33 cellular contexts compared by ENCODE assay signal in the genomic region with DNA sequence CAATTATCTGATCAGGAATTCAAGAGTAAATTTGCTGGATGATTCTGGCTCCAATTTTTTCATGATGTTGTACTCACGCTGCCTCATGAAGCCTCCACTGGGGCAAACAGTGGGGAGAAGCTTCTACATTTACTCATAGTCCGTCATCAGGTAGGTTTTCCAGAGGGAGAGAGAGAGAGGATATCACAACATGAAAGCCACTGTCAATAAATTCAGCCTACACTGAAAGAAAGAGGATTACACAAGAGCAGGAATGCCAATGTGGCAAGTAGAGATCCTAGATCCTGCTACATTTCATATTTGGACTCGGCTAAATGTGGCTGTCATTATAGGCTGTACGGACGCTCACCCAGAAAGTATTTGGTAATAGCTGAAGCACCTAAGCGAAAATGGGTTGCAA.
DNase-seq lines count a peak whose midpoint lies in the region; ATAC-seq and TF ChIP-seq lines count a peak whose summit lies in the region.
"Had no signal": no experiment of that assay in that cellular context is flagged by ENCODE, and none has a peak within 500 bp of the region (broad histone marks: within the 10 kb centered on the region; RNA-seq: fewer than 3 reads in every experiment).

No MANE protein-coding gene starts in this region.

- no peaks in the 10 kb centered on the region for H3K9me3 ChIP-seq in RWPE2 (ENCODE audit: severe bottlenecking)
- H3K9me3 ChIP-seq: BLaER1 treated with 17β-estradiol and CSF1 and Interleukin-3, amounts not matched to agents 10 nM and 100 nM; Caco-2; neutrophil; psoas muscle; thoracic aorta; uterus had no signal

- H3K36me3 ChIP-seq in RWPE2 (ENCODE audit: low read depth): no peaks in the 10 kb centered on the region
- H3K36me3 ChIP-seq: BLaER1 treated with 17β-estradiol and CSF1 and Interleukin-3, amounts not matched to agents 10 nM and 100 nM; cardiac muscle cell; neutrophil; SJSA1; thoracic aorta; uterus had no signal

- TF ChIP-seq CTCF in RWPE2 (IDR thresholded peaks at IDR 0.05; ENCODE audit: poor library complexity, severe bottlenecking): no peak

- H3K27ac ChIP-seq in RWPE2 (ENCODE audit: poor library complexity, severe bottlenecking): peak overlapping the region; percentile 92
- H3K27ac ChIP-seq: BLaER1 treated with 17β-estradiol and CSF1 and Interleukin-3, amounts not matched to agents 10 nM and 100 nM; cardiac muscle cell; neutrophil; psoas muscle; SJSA1; thoracic aorta; uterus had no signal

- no peaks in the 10 kb centered on the region for H3K27me3 ChIP-seq in RWPE2 (ENCODE audit: insufficient read depth, poor library complexity, severe bottlenecking)
- H3K27me3 ChIP-seq: BLaER1 treated with 17β-estradiol and CSF1 and Interleukin-3, amounts not matched to agents 10 nM and 100 nM; cardiac muscle cell; neutrophil; SJSA1; uterus had no signal

- no peaks in the 10 kb centered on the region for H3K36me3 Mint-ChIP-seq in activated CD4-positive, alpha-beta T cell treated with anti-CD3 and anti-CD28 coated beads, Interleukin-2, amount 10 ng/mL, durations not matched to agents 24 days and 14 days (ENCODE audit: low read depth)
- H3K36me3 Mint-ChIP-seq: activated naive CD4-positive, alpha-beta T cell treated with anti-CD3 and anti-CD28 coated beads, Interleukin-2, amount 50 U/mL, for 72 hours; immature natural killer cell had no signal

- no peaks in the 10 kb centered on the region for H3K9me3 Mint-ChIP-seq in activated CD4-positive, alpha-beta T cell treated with anti-CD3 and anti-CD28 coated beads, Interleukin-2, amount 10 ng/mL, durations not matched to agents 24 days and 14 days
- H3K9me3 Mint-ChIP-seq: endodermal cell had no signal

- H3K27me3 Mint-ChIP-seq in activated CD4-positive, alpha-beta T cell treated with anti-CD3 and anti-CD28 coated beads, Interleukin-2, amount 10 ng/mL, durations not matched to agents 24 days and 14 days: no peaks in the 10 kb centered on the region

- H3K4me3 ChIP-seq in RWPE2 (ENCODE audit: severe bottlenecking): no peak overlapping the region
- H3K4me3 ChIP-seq: BLaER1 treated with 17β-estradiol and CSF1 and Interleukin-3, amounts not matched to agents 10 nM and 100 nM; cardiac muscle cell; psoas muscle; SJSA1; thoracic aorta; uterus had no signal

- H3K4me1 ChIP-seq in RWPE2 (ENCODE audit: insufficient read depth, poor library complexity, severe bottlenecking): peaks cover 53% of the 10 kb centered on the region
- H3K4me1 ChIP-seq: Caco-2, psoas muscle, SJSA1, uterus had no signal

- no peak overlapping the region for H3K4me3 Mint-ChIP-seq in activated CD4-positive, alpha-beta T cell treated with anti-CD3 and anti-CD28 coated beads, Interleukin-2, amount 10 ng/mL, durations not matched to agents 24 days and 14 days
- H3K4me3 Mint-ChIP-seq: activated CD8-positive, alpha-beta T cell treated with anti-CD3 and anti-CD28 coated beads, Interleukin-2, amount 10 ng/mL, durations not matched to agents 7 days and 5 days; endodermal cell; HFFc6; immature natural killer cell had no signal

- ATAC-seq in RWPE2 (ENCODE audit: low read depth): peak; percentile 77
- no peak for ATAC-seq in HG03139 (IDR thresholded peaks at IDR 0.05; ENCODE audit: unreplicated experiment)
- ATAC-seq in HG03175 (IDR thresholded peaks at IDR 0.05; ENCODE audit: unreplicated experiment): no peak
- ATAC-seq: activated CD8-positive, alpha-beta T cell treated with anti-CD3 and anti-CD28 coated beads, Interleukin-2, amount 10 ng/mL, durations not matched to agents 7 days and 5 days; activated naive CD4-positive, alpha-beta T cell treated with anti-CD3 and anti-CD28 coated beads, Interleukin-2, amount 50 U/mL, for 72 hours; left lobe of liver; psoas muscle; stimulated activated naive CD8-positive, alpha-beta T cell treated with anti-CD3 and anti-CD28 coated beads, Interleukin-15, Interleukin-2, amounts not matched to agents 100 U/mL and 50 U/mL, for 24 hours had no signal

- no peak overlapping the region for H3K27ac Mint-ChIP-seq in activated CD4-positive, alpha-beta T cell treated with anti-CD3 and anti-CD28 coated beads, Interleukin-2, amount 10 ng/mL, durations not matched to agents 24 days and 14 days
- H3K27ac Mint-ChIP-seq: activated CD8-positive, alpha-beta T cell treated with anti-CD3 and anti-CD28 coated beads, Interleukin-2, amount 10 ng/mL, durations not matched to agents 7 days and 5 days; activated naive CD4-positive, alpha-beta T cell treated with anti-CD3 and anti-CD28 coated beads, Interleukin-2, amount 50 U/mL, for 72 hours; activated T-helper 2 cell treated with anti-CD3 and anti-CD28 coated beads, Interferon-gamma antibody, Interleukin-2, Interleukin-4, amounts not matched to agents 10 μg/mL and 5 μg/mL and 100 μg/mL, durations not matched to agents 14 hours and 24 hours and 36 hours; endodermal cell; HFFc6; immature natural killer cell had no signal

- intact Hi-C loops in activated CD4-positive, alpha-beta T cell treated with anti-CD3 and anti-CD28 coated beads, Interleukin-2, amount 10 ng/mL, durations not matched to agents 24 days and 14 days (cut with micrococcal nuclease): no loop called here

- H3K4me1 Mint-ChIP-seq in activated CD4-positive, alpha-beta T cell treated with anti-CD3 and anti-CD28 coated beads, Interleukin-2, amount 10 ng/mL, durations not matched to agents 24 days and 14 days: no peaks in the 10 kb centered on the region
- H3K4me1 Mint-ChIP-seq: immature natural killer cell had no signal

- peak; percentile 11 for DNase-seq in A172 (ENCODE audit: low spot score)
- peak; percentile 33 for DNase-seq in HCEC 1CT
- no peak for DNase-seq in RWPE2 (ENCODE audit: low spot score)
- peak; percentile 24 for DNase-seq in iris pigment epithelial cell (ENCODE audit: low read depth)
- DNase-seq in mesenteric fat pad (ENCODE audit: low spot score): no peak
- no peak for DNase-seq in activated CD4-positive, alpha-beta T cell treated with anti-CD3 and anti-CD28 coated beads, Interleukin-2, amount 10 ng/mL, durations not matched to agents 24 days and 14 days
- DNase-seq: activated CD4-positive, CD25-positive, alpha-beta regulatory T cell treated with anti-CD3 and anti-CD28 coated beads, Interleukin-2, amount 50 U/mL, for 72 hours; activated CD8-positive, alpha-beta T cell treated with anti-CD3 and anti-CD28 coated beads, Interleukin-2, amount 10 ng/mL, durations not matched to agents 7 days and 5 days; Caco-2; cortex of kidney; EL; endodermal cell; HFFc6; immature natural killer cell; IMR-90; mesenchymal stem cell; NCI-H1092 treated with DMSO at 0.1 percent for 48 hours; NCI-H1930; NCI-H526 treated with DMSO at 0.1 percent for 48 hours; psoas muscle; stimulated activated naive CD8-positive, alpha-beta T cell treated with anti-CD3 and anti-CD28 coated beads, Interleukin-15, Interleukin-2, amounts not matched to agents 100 U/mL and 50 U/mL, for 24 hours; T-helper 1 cell; uterus had no signal

Comparison
In these comparisons a context has a peak if more than half of its experiments do, and no peak if none do; other contexts are left out.
1. DNase-seq: peak in A172 (single experiment), HCEC 1CT (single experiment) and iris pigment epithelial cell (single experiment); none in RWPE2 (single experiment), mesenteric fat pad (single experiment) and activated CD4-positive, alpha-beta T cell treated with anti-CD3 and anti-CD28 coated beads, Interleukin-2, amount 10 ng/mL, durations not matched to agents 24 days and 14 days (single experiment).